10 cellular contexts compared by ENCODE assay signal in the genomic region with DNA sequence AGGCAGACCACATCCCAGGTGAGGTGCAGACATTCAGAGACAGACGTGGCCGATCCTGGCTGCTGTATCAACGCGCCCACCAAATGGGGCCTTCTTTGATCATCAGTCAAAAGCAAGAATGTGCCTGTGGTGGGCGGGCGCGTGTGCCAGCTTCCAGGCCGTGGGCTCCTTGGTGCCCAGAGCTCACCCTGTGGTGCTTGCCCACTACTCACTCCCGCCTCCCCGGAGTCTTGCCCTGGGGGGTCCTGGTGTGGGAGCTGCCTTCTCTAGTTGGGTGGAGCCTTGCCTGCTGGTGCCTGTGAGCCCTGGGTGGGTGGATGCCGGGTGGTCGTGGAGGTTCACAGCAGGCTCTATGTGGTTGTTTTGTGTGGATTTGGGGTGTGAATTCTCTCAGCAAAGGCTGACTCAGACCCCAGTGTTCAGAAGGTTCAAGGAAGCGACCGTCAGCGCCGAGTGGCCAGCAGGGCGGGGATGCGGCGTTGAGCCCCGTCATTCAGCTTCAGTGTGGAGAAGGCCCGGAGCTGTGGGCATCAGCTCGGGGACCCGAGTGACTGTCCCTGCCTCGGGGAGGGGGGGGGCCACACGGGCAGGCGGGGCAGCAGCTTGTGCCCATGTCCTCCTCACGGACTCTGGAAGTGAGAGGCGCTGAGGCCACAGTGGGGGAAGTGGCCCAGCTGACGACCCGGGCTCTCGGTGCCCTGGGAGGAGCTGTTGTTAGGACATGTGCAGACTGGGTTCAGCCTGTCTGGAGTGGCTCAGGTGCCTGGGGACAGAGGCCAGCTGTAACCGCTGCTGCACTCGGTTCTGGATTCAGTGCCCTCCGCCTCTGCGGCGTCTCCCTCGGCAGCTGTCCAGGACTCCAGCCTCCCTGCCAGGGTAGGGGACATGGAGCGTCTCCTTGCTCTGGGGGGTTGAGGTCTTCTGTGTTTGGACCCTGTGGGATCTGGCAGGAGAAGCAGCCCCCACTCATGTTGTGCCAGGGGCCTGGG.
DNase-seq lines count a peak whose midpoint lies in the region; ATAC-seq and TF ChIP-seq lines count a peak whose summit lies in the region.
"Had no signal": no experiment of that assay in that cellular context is flagged by ENCODE, and none has a peak within 500 bp of the region (broad histone marks: within the 10 kb centered on the region; RNA-seq: fewer than 3 reads in every experiment).

No MANE protein-coding gene starts in this region.

- peaks cover 27% of the 10 kb centered on the region for H3K79me2 ChIP-seq in trophoblast cell (ENCODE audit: control insufficient read depth, insufficient read depth, low read length, poor library complexity)

- H2AFZ ChIP-seq in trophoblast cell (ENCODE audit: insufficient read depth, low read length, poor library complexity) = no peak overlapping the region

- CTCF ChIA-PET in CD4-positive, alpha-beta memory T cell (lab: Charles Lee; ENCODE audit: partially characterized antibody) = interaction anchor here (1.0 to 1.3 kb wide), 4 partner anchors 16 to 104 kb away, joined by 3 to 6 read pairs (median 4); a partner anchor contains a TSS

- no peak for TF ChIP-seq POLR2A in esophagus squamous epithelium (IDR thresholded peaks at IDR 0.05)

- no peaks in the 10 kb centered on the region for H3K9me3 ChIP-seq in CD4-positive, alpha-beta memory T cell (ENCODE audit: control insufficient read depth in 1 of 2, low read length in 2 of 2)
- H3K9me3 ChIP-seq in esophagus squamous epithelium = no peaks in the 10 kb centered on the region
- H3K9me3 ChIP-seq in trophoblast cell (ENCODE audit: insufficient read depth, low read depth, low read length) = peaks cover 4% of the 10 kb centered on the region

- H3K4me1 ChIP-seq in CD4-positive, alpha-beta memory T cell (ENCODE audit: insufficient read depth, low read length) = peaks cover 88% of the 10 kb centered on the region
- H3K4me1 ChIP-seq in esophagus squamous epithelium (peaks cover 48 to 99% (median 52%) of the 10 kb centered on the region in 3 donors), trophoblast cell (ENCODE audit: control insufficient read depth in 1 of 2, insufficient read depth in 2 of 2, low read length in 2 of 2) (peaks cover 3 to 9% of the 10 kb centered on the region in 2 experiments)

- H2BK5ac ChIP-seq in trophoblast cell (ENCODE audit: low read depth, low read length, poor library complexity) = no peak overlapping the region

- whole genome bisulfite sequencing in esophagus squamous epithelium, 2 donors = 20 to 49% methylated on average over 1 to 12 of the region's 38 CpGs
- no CpG with 5 or more reads among the region's 38 CpGs for WGBS in trophoblast cell (ENCODE audit: extremely low coverage, insufficient coverage, insufficient read length)

- H2BK12ac ChIP-seq in trophoblast cell (ENCODE audit: low read length) = no peak overlapping the region

- no peak overlapping the region for H3K4me2 ChIP-seq in trophoblast cell (ENCODE audit: low read length)

- H3K4me3 Mint-ChIP-seq in CD4-positive, alpha-beta memory T cell = peak overlapping the region; percentile 35 to 79 (median 62)

- H3K27me3 Mint-ChIP-seq in CD4-positive, alpha-beta memory T cell = no peaks in the 10 kb centered on the region

- H3K18ac ChIP-seq in trophoblast cell (ENCODE audit: low read length) = peak overlapping the region; percentile 44

- H2AK5ac ChIP-seq in trophoblast cell (ENCODE audit: low read length) = no peak overlapping the region

- DNase-seq in CD4-positive, alpha-beta memory T cell = no peak
- DNase-seq in esophagus squamous epithelium (lab: John Stamatoyannopoulos, UW) (no peak), trophoblast cell (no peak), UCSD-AML1 (lab: John Stamatoyannopoulos, UW; ENCODE audit: unreplicated experiment) (no peak), G401 (ENCODE audit: low spot score) (no peak), NCI-H2081 treated with DMSO at 0.1 percent for 48 hours (lab: John Stamatoyannopoulos, UW) (no peak)
- DNase-seq: activated CD4-positive, alpha-beta T cell treated with anti-CD3 and anti-CD28 coated beads for 1 hour; DMS53 had no signal

- POLR2A ChIA-PET in CD4-positive, alpha-beta memory T cell (lab: Charles Lee; ENCODE audit: partially characterized antibody) = interaction anchor here (0.9 to 4.8 kb wide), 6 partner anchors 9 to 104 kb away, joined by 3 to 111 read pairs (median 40); a partner anchor contains a TSS

- H3K27me3 ChIP-seq in CD4-positive, alpha-beta memory T cell (ENCODE audit: insufficient read depth, low read length) = no peaks in the 10 kb centered on the region
- H3K27me3 ChIP-seq in esophagus squamous epithelium = no peaks in the 10 kb centered on the region
- H3K27me3 ChIP-seq in trophoblast cell (ENCODE audit: insufficient read depth, low read length) = no peaks in the 10 kb centered on the region

- peak overlapping the region in 1 of 2 donors; percentile 47 for H3K4me3 ChIP-seq in CD4-positive, alpha-beta memory T cell (ENCODE audit: low read length in 2 of 2)
- H3K4me3 ChIP-seq in esophagus squamous epithelium = peak overlapping the region in 1 of 4 donors; percentile 52
- H3K4me3 ChIP-seq in trophoblast cell (ENCODE audit: low read depth, low read length) = no peak overlapping the region

- H3K36me3 Mint-ChIP-seq in CD4-positive, alpha-beta memory T cell = peaks cover 0 to 30% of the 10 kb centered on the region in 2 donors

- H3K27ac ChIP-seq in CD4-positive, alpha-beta memory T cell (ENCODE audit: low read depth, low read length) = peak overlapping the region; percentile 96
- H3K27ac ChIP-seq in esophagus squamous epithelium (peak overlapping the region; percentile 72 to 89 (median 83)), trophoblast cell (ENCODE audit: low read depth, low read length) (no peak overlapping the region)

- H3K14ac ChIP-seq in trophoblast cell (ENCODE audit: low read length) = no peak overlapping the region

- intact Hi-C loops in CD4-positive, alpha-beta memory T cell (cut with micrococcal nuclease) = no loop called here
- intact Hi-C loops in esophagus squamous epithelium (cut with DNase I) = no loop called here

- no peaks in the 10 kb centered on the region for H3K79me1 ChIP-seq in trophoblast cell (ENCODE audit: low read length)

- in situ Hi-C loops in G401 (cut with HindIII; ENCODE audit: low sequenced_read_pairs) = no loop called here

- peak overlapping the region; percentile 99 to 100 (median 99) for H3K27ac Mint-ChIP-seq in CD4-positive, alpha-beta memory T cell

- no peak overlapping the region for H4K8ac ChIP-seq in trophoblast cell (ENCODE audit: low read depth, low read length)

- peaks cover 16% of the 10 kb centered on the region for H3K36me3 ChIP-seq in CD4-positive, alpha-beta memory T cell (ENCODE audit: insufficient read depth, low read length)
- H3K36me3 ChIP-seq in esophagus squamous epithelium (peaks cover 5 to 13% (median 7%) of the 10 kb centered on the region in 3 donors), trophoblast cell (ENCODE audit: control insufficient read depth in 1 of 2, insufficient read depth in 2 of 2, low read length in 2 of 2) (peaks cover 31 to 44% of the 10 kb centered on the region in 2 experiments)

- H3K4ac ChIP-seq in trophoblast cell (ENCODE audit: low read depth, low read length) = peak overlapping the region; percentile 59

- H4K91ac ChIP-seq in trophoblast cell (ENCODE audit: low read depth, low read length) = no peak overlapping the region

- no peak overlapping the region for H2BK120ac ChIP-seq in trophoblast cell (ENCODE audit: insufficient read depth, low read length, poor library complexity)

- H3K9ac ChIP-seq in trophoblast cell (ENCODE audit: low read length) = no peak overlapping the region

- peaks cover 21 to 92% (median 63%) of the 10 kb centered on the region in 4 donors for H3K4me1 Mint-ChIP-seq in CD4-positive, alpha-beta memory T cell

- H4K12ac ChIP-seq in trophoblast cell (ENCODE audit: low read depth, low read length) = no peak overlapping the region

- no peak overlapping the region for H3K23ac ChIP-seq in trophoblast cell (ENCODE audit: low read length)

- peak in 1 of 6 experiments; percentile 8 for TF ChIP-seq CTCF in esophagus squamous epithelium (IDR thresholded peaks at IDR 0.05)

- ATAC-seq in SK-N-SH treated with all-trans-retinoic acid at 6 μM for 48 hours = no peak; the same call in 2 of the 3 replicates
- no peak for ATAC-seq in GM21447 (IDR thresholded peaks at IDR 0.05; ENCODE audit: unreplicated experiment)

- H3K9me3 Mint-ChIP-seq in CD4-positive, alpha-beta memory T cell = peaks cover 0 to under 1% (median 0%) of the 10 kb centered on the region in 8 donors

TF ChIP-seq in SK-N-SH treated with all-trans-retinoic acid at 6 μM for 48 hours, 23 proteins besides CTCF, POLR2A, EP300 and RAD21 (continues in another document):
- no peak for TF ChIP-seq ISL1 (CRISPR knock-in tag; IDR thresholded peaks at IDR 0.05)
- TF ChIP-seq BACH2 (CRISPR knock-in tag; IDR thresholded peaks at IDR 0.05; ENCODE audit: borderline replicate concordance) = no peak
- TF ChIP-seq, protein P1, sequence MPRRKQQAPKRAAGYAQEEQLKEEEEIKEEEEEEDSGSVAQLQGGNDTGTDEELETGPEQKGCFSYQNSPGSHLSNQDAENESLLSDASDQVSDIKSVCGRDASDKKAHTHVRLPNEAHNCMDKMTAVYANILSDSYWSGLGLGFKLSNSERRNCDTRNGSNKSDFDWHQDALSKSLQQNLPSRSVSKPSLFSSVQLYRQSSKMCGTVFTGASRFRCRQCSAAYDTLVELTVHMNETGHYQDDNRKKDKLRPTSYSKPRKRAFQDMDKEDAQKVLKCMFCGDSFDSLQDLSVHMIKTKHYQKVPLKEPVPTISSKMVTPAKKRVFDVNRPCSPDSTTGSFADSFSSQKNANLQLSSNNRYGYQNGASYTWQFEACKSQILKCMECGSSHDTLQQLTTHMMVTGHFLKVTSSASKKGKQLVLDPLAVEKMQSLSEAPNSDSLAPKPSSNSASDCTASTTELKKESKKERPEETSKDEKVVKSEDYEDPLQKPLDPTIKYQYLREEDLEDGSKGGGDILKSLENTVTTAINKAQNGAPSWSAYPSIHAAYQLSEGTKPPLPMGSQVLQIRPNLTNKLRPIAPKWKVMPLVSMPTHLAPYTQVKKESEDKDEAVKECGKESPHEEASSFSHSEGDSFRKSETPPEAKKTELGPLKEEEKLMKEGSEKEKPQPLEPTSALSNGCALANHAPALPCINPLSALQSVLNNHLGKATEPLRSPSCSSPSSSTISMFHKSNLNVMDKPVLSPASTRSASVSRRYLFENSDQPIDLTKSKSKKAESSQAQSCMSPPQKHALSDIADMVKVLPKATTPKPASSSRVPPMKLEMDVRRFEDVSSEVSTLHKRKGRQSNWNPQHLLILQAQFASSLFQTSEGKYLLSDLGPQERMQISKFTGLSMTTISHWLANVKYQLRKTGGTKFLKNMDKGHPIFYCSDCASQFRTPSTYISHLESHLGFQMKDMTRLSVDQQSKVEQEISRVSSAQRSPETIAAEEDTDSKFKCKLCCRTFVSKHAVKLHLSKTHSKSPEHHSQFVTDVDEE (CRISPR knock-in tag; IDR thresholded peaks at IDR 0.05) = no peak
- peak; percentile 63 for TF ChIP-seq ZNF70 (CRISPR knock-in tag; IDR thresholded peaks at IDR 0.05)
